1 cellular context compared by ENCODE assay signal in genomic region chr12:63400746-63401145, GRCh38.
A peak's percentile ranks its signal among the peaks of the same experiment; 100 is the strongest.
TF ChIP-seq lines count a peak whose summit lies in the region.

No MANE protein-coding gene starts in this region.

TF ChIP-seq in HepG2, 621 proteins besides CTCF, POLR2A, EP300 and RAD21 (continued from another document):
- no peak for TF ChIP-seq TFAP4 (IDR thresholded peaks at IDR 0.05; ENCODE audit: borderline replicate concordance, low read depth)
- TF ChIP-seq NFE2 (CRISPR knock-in tag; IDR thresholded peaks at IDR 0.05): no peak
- no peak for TF ChIP-seq DNMT1 (CRISPR knock-in tag; IDR thresholded peaks at IDR 0.05)
- TF ChIP-seq SOX6 (IDR thresholded peaks at IDR 0.05): no peak
- peak; percentile 61; the same call in 1 of the 2 replicates for TF ChIP-seq SOX6 (CRISPR knock-in tag; IDR thresholded peaks at IDR 0.05)
- TF ChIP-seq REPIN1 (CRISPR knock-in tag; IDR thresholded peaks at IDR 0.05; ENCODE audit: borderline replicate concordance, low read depth): no peak
- TF ChIP-seq ZNF335 (CRISPR knock-in tag; IDR thresholded peaks at IDR 0.05): no peak
- TF ChIP-seq, protein P1, sequence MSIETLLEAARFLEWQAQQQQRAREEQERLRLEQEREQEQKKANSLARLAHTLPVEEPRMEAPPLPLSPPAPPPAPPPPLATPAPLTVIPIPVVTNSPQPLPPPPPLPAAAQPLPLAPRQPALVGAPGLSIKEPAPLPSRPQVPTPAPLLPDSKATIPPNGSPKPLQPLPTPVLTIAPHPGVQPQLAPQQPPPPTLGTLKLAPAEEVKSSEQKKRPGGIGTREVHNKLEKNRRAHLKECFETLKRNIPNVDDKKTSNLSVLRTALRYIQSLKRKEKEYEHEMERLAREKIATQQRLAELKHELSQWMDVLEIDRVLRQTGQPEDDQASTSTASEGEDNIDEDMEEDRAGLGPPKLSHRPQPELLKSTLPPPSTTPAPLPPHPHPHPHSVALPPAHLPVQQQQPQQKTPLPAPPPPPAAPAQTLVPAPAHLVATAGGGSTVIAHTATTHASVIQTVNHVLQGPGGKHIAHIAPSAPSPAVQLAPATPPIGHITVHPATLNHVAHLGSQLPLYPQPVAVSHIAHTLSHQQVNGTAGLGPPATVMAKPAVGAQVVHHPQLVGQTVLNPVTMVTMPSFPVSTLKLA (IDR thresholded peaks at IDR 0.05): no peak
- no peak for TF ChIP-seq ZNF142 (CRISPR knock-in tag; IDR thresholded peaks at IDR 0.05)
- TF ChIP-seq TAF1 (CRISPR knock-in tag; IDR thresholded peaks at IDR 0.05): no peak
